ENCODE assay signal across 15 cellular contexts in genomic region chr3:104941785-104942184, GRCh38.
"Had no signal": no experiment of that assay in that cellular context is flagged by ENCODE, and none has a peak within 500 bp of the region (broad histone marks: within the 10 kb centered on the region; RNA-seq: fewer than 3 reads in every experiment).

No MANE protein-coding gene starts in this region.

- H3K27me3 ChIP-seq: colonic mucosa, heart left ventricle, right lobe of liver, spleen, tibial nerve, vagina had no signal

- H3K36me3 ChIP-seq: colonic mucosa, heart left ventricle, right lobe of liver, spleen, tibial nerve, vagina had no signal

- H3K9me3 ChIP-seq: colonic mucosa, psoas muscle, right lobe of liver, vagina had no signal

- ATAC-seq: heart left ventricle; psoas muscle; right lobe of liver; stimulated activated memory B cell treated with anti-CD40 and anti-IgM and Interleukin-4, amounts not matched to agents 10 μg/mL and 1 μg/mL and 100 μg/mL, for 72 hours had no signal

- H3K4me1 ChIP-seq: colonic mucosa, heart left ventricle, psoas muscle, right lobe of liver, spleen, tibial nerve, vagina had no signal

- H3K27ac ChIP-seq: colonic mucosa, heart left ventricle, psoas muscle, right lobe of liver, spleen, tibial nerve, vagina had no signal

- H3K4me3 ChIP-seq: colonic mucosa, heart left ventricle, psoas muscle, right lobe of liver, spleen, tibial nerve, vagina had no signal

- DNase-seq: activated B cell treated with CpG ODN at 0.5 μM for 24 hours; activated CD4-positive, alpha-beta T cell treated with anti-CD3 and anti-CD28 coated beads, Interleukin-2, amount 10 ng/mL, durations not matched to agents 24 days and 14 days; activated naive CD4-positive, alpha-beta T cell treated with anti-CD3 and anti-CD28 coated beads, Interleukin-2, amount 10 ng/mL, durations not matched to agents 7 days and 5 days; caudate nucleus; colonic mucosa; foreskin melanocyte; heart left ventricle; mesendoderm; psoas muscle; right lobe of liver; spleen; stimulated activated CD4-positive, alpha-beta T cell treated with anti-CD3 and anti-CD28 coated beads, Interleukin-1b, Interleukin-23, amount 100 ng/mL, for 48 hours had no signal
